ENCODE assay signal across 8 cellular contexts in genomic region chr22:46267431-46268279, GRCh38. TPM values are rescaled to one million over a fixed set of nuclear protein-coding genes. Genes with fewer than 3 reads are reported as not detected.
A peak's percentile ranks its signal among the peaks of the same experiment; 100 is the strongest.
DNase-seq lines count a peak whose midpoint lies in the region; ATAC-seq, FAIRE-seq and TF ChIP-seq lines count a peak whose summit lies in the region.

Gene TTC38 (plus strand): TSS chr22:46268008. CDS start chr22:46268040, 32 bp downstream.

- H2AFZ ChIP-seq in Loucy (ENCODE audit: low read length) (peak within 1 kb of the TSS; percentile 91), K562 (ENCODE audit: low read depth, low read length) (peak within 1 kb of the TSS; percentile 83)

- peak; percentile 94 for DNase-seq in D341Med (ENCODE audit: low spot score)
- peak; percentile 52 for DNase-seq in T-helper 2 cell treated with Interferon-gamma antibody and Interleukin-4, amounts not matched to agents 5 μg/mL and 100 μg/mL, for 36 hours (ENCODE audit: low spot score)
- DNase-seq in K562 (ENCODE audit: extremely low read depth in 1 of 4, low spot score in 3 of 4), result peak; percentile 89 to 93 (median 91)
- DNase-seq in hepatic stellate cell (ENCODE audit: low spot score), result peak; percentile 96
- DNase-seq in psoas muscle, result peak; percentile 97 to 98
- DNase-seq in SIG-M5 (lab: John Stamatoyannopoulos, UW), result no peak

- no peak for TF ChIP-seq EP300 in K562 (IDR thresholded peaks at IDR 0.05; ENCODE audit: low read length)

- H3K4me3 Mint-ChIP-seq in T-helper 2 cell treated with Interferon-gamma antibody and Interleukin-4, amounts not matched to agents 5 μg/mL and 100 μg/mL, for 36 hours, result peak within 1 kb of the TSS; percentile 88

- H3K4me2 ChIP-seq in Loucy (ENCODE audit: low read depth, low read length, poor library complexity, severe bottlenecking) (peak within 1 kb of the TSS; percentile 92), K562 (ENCODE audit: insufficient read depth, low read length) (peak within 1 kb of the TSS; percentile 84)

- H3K27ac Mint-ChIP-seq in T-helper 2 cell treated with Interferon-gamma antibody and Interleukin-4, amounts not matched to agents 5 μg/mL and 100 μg/mL, for 36 hours, result peak within 1 kb of the TSS; percentile 49

- peak; percentile 75 for TF ChIP-seq POLR2A in K562 (conservative IDR thresholded peaks at IDR 0.05)

- H3K79me2 ChIP-seq in Loucy (ENCODE audit: insufficient read depth, low read length), result peaks cover 33% of the 10 kb centered on the region
- peaks cover 17% of the 10 kb centered on the region for H3K79me2 ChIP-seq in K562 (ENCODE audit: control insufficient read depth, insufficient read depth, low read length)

- BruUV-seq in K562 (replicated peaks; lab: Mats Ljungman, UMichigan), result no TSS peak

- no peaks in the 10 kb centered on the region for H3K9me2 ChIP-seq in Loucy (replicated peaks; ENCODE audit: low read depth, low read length)

- peaks cover 19% of the 10 kb centered on the region for H3K4me1 Mint-ChIP-seq in T-helper 2 cell treated with Interferon-gamma antibody and Interleukin-4, amounts not matched to agents 5 μg/mL and 100 μg/mL, for 36 hours (ENCODE audit: low read depth)

- peak within 1 kb of the TSS; percentile 69 for H3K27ac ChIP-seq in K562 (ENCODE audit: extremely low read depth, low read depth, low read length)
- H3K27ac ChIP-seq in psoas muscle, result peak within 1 kb of the TSS; percentile 84

- CTCF ChIA-PET in K562 (lab: Yijun Ruan, JAX; ENCODE audit: low intra/inter-chr PET ratio), result no interaction called here

- H4K20me1 ChIP-seq in Loucy (ENCODE audit: insufficient read depth, low read length, poor library complexity, severe bottlenecking) (no peaks in the 10 kb centered on the region), K562 (replicated peaks; ENCODE audit: control insufficient read depth, insufficient read depth, low read length) (no peaks in the 10 kb centered on the region)

- H3K9me1 ChIP-seq in K562 (ENCODE audit: control insufficient read depth, insufficient read depth, low read length), result peaks cover 2% of the 10 kb centered on the region

- peak within 1 kb of the TSS; percentile 93 for H3K9ac ChIP-seq in Loucy (ENCODE audit: low read depth, low read length, poor library complexity, severe bottlenecking)
- peak within 1 kb of the TSS; percentile 79 to 95 for H3K9ac ChIP-seq in K562 (ENCODE audit: insufficient read depth in 1 of 2, low read depth in 2 of 2, low read length in 2 of 2)

- no peaks in the 10 kb centered on the region for H3F3A ChIP-seq in Loucy (ENCODE audit: low read depth)

- no peaks in the 10 kb centered on the region for H3K27me3 ChIP-seq in Loucy (ENCODE audit: insufficient read depth, low read length, poor library complexity, severe bottlenecking)
- H3K27me3 ChIP-seq in K562 (ENCODE audit: control insufficient read depth in 2 of 2, insufficient read depth in 2 of 2, low read length in 2 of 2), result no peaks in the 10 kb centered on the region
- H3K27me3 ChIP-seq in psoas muscle (ENCODE audit: insufficient read depth in 3 of 3, low read length in 2 of 3), result no peaks in the 10 kb centered on the region

- in situ Hi-C loops in K562 (cut with MboI), result no loop called here

- peaks cover 18% of the 10 kb centered on the region for H3K9me3 Mint-ChIP-seq in T-helper 2 cell treated with Interferon-gamma antibody and Interleukin-4, amounts not matched to agents 5 μg/mL and 100 μg/mL, for 36 hours

- H3K4me1 ChIP-seq in Loucy (ENCODE audit: insufficient read depth, low read length, poor library complexity, severe bottlenecking) (peaks cover 24% of the 10 kb centered on the region), K562 (replicated peaks in 1 of 2; ENCODE audit: control insufficient read depth in 2 of 2, insufficient read depth in 2 of 2, low read length in 2 of 2) (peaks cover 0 to 24% of the 10 kb centered on the region in 2 experiments; a peak in 4 of 5 replicates), psoas muscle (peaks cover 29% of the 10 kb centered on the region)

- peak; percentile 42 for FAIRE-seq in K562 (lab: Jason Lieb, UNC)

- WGBS in K562 (ENCODE audit: insufficient coverage, low coverage, missing lambda C conversion rate), result 3% methylated on average over 37 of the region's 74 CpGs
- WGBS in psoas muscle, 3 donors, result 0 to 2% (median 1%) methylated on average over 49 to 74 of the region's 74 CpGs

- no peaks in the 10 kb centered on the region for H3K36me3 ChIP-seq in Loucy (ENCODE audit: insufficient read depth, low read length)
- H3K36me3 ChIP-seq in K562 (ENCODE audit: control insufficient read depth, insufficient read depth, low read length), result peaks cover 12% of the 10 kb centered on the region; the same call in 2 of the 3 replicates
- H3K36me3 ChIP-seq in psoas muscle (ENCODE audit: insufficient read depth in 1 of 2, low read depth in 1 of 2), result peaks cover 0 to 19% of the 10 kb centered on the region in 2 donors

- TF ChIP-seq CTCF in Loucy (conservative IDR thresholded peaks at IDR 0.05; ENCODE audit: low read length) (no peak), K562 (IDR thresholded peaks at IDR 0.05 in 2 of 3, conservative IDR thresholded peaks at IDR 0.05 in 1 of 3; ENCODE audit: insufficient read depth in 2 of 3, low read depth in 1 of 3, low read length in 3 of 3) (no peak), psoas muscle (IDR thresholded peaks at IDR 0.05) (no peak)

- ATAC-seq in GM21515 (IDR thresholded peaks at IDR 0.05; ENCODE audit: unreplicated experiment) (peak; percentile 83), K562 (peak; percentile 98), psoas muscle (peak; percentile 96 to 98 (median 98))

- POLR2A ChIA-PET in K562 (lab: Yijun Ruan, JAX), result interaction anchor here (0.6 to 3.6 kb wide), 13 partner anchors 11 to 287 kb away, joined by 3 to 28 read pairs (median 3); partner anchors contain the start of gene CDPF1

- peaks cover 9% of the 10 kb centered on the region for H3K36me3 Mint-ChIP-seq in T-helper 2 cell treated with Interferon-gamma antibody and Interleukin-4, amounts not matched to agents 5 μg/mL and 100 μg/mL, for 36 hours (ENCODE audit: low read depth)

- H3K9me3 ChIP-seq in Loucy (ENCODE audit: insufficient read depth, low read depth, low read length), result peaks cover 5% of the 10 kb centered on the region; the same call in 1 of the 2 replicates
- no peaks in the 10 kb centered on the region; the same call in none of the 2 replicates for H3K9me3 ChIP-seq in K562 (replicated peaks; ENCODE audit: control insufficient read depth, insufficient read depth, low read depth, low read length)
- no peaks in the 10 kb centered on the region for H3K9me3 ChIP-seq in psoas muscle

- intact Hi-C loops in K562 (cut with micrococcal nuclease), result no loop called here
- intact Hi-C loops in psoas muscle (cut with DNase I), result no loop called here

- H3K4me3 ChIP-seq in Loucy (ENCODE audit: low read length, poor library complexity, severe bottlenecking) (peak within 1 kb of the TSS; percentile 91), K562 (peak within 1 kb of the TSS; percentile 90), psoas muscle (peak within 1 kb of the TSS; percentile 77)

- peaks cover 40% of the 10 kb centered on the region for H3K27me3 Mint-ChIP-seq in T-helper 2 cell treated with Interferon-gamma antibody and Interleukin-4, amounts not matched to agents 5 μg/mL and 100 μg/mL, for 36 hours (ENCODE audit: low read depth)

- TF ChIP-seq RAD21 in K562 (CRISPR knock-in tag; conservative IDR thresholded peaks at IDR 0.05 in 1 of 2, IDR thresholded peaks at IDR 0.05 in 1 of 2), result no peak

TF ChIP-seq in K562, 482 proteins besides CTCF, POLR2A, EP300 and RAD21 (continues in another document):
- TF ChIP-seq RBBP5 (IDR thresholded peaks at IDR 0.05; ENCODE audit: borderline replicate concordance, insufficient read depth, low read length, poor library complexity, severe bottlenecking) (peak; percentile 41), RB1 (IDR thresholded peaks at IDR 0.05; ENCODE audit: low read depth) (peak; percentile 52; the same call in 1 of the 2 replicates), L3MBTL2 (IDR thresholded peaks at IDR 0.05) (peak; percentile 19; the same call in 1 of the 2 replicates), ZSCAN29 (IDR thresholded peaks at IDR 0.05) (no peak), RBM14 (IDR thresholded peaks at IDR 0.05; ENCODE audit: borderline replicate concordance, insufficient read depth, low read depth, low read length) (no peak), ZNF282 (CRISPR knock-in tag; IDR thresholded peaks at IDR 0.05) (no peak), TEAD1 (CRISPR knock-in tag; IDR thresholded peaks at IDR 0.05) (peak in 1 of 2 experiments; percentile 32; a peak in 1 of 4 replicates), SP1 (CRISPR knock-in tag; IDR thresholded peaks at IDR 0.05) (peak; percentile 33; the same call in 1 of the 2 replicates), ZBTB7A (IDR thresholded peaks at IDR 0.05; ENCODE audit: borderline replicate concordance, control insufficient read depth, low read depth, low read length) (peak; percentile 34; the same call in 1 of the 2 replicates)

RNA-seq across cellular contexts. Expression of gene TTC38, which starts in this region (rescaled TPM):
- 44.5 and 81.7 TPM in 2 replicates for total RNA-seq in K562 (2011; cell fraction: chromatin; rRNA removed; ENCODE audit: low replicate concordance)
- 45.4 and 50.8 TPM in 2 replicates for total RNA-seq in K562 (2011; cell fraction: nucleolus; rRNA removed)
- total RNA-seq in K562 (2011; cell fraction: nucleoplasm; rRNA removed), result 39.4 and 44.0 TPM in 2 replicates
- 18.1 and 27.6 TPM in 2 replicates for total RNA-seq in K562 (2014; rRNA removed)
- total RNA-seq in K562 (2014; rRNA removed; fragmentation: Illumina TruSeq; extraction: Trizol), result 12.5 and 14.4 TPM in 2 replicates
- total RNA-seq in K562 (2015; rRNA removed; fragmentation: Illumina TruSeq; extraction: Trizol), result 18.2 and 22.2 TPM in 2 replicates
- 23.0 and 28.4 TPM in 2 replicates for total RNA-seq in K562 (2021)
- polyA plus RNA-seq in K562 (2011; rRNA removed), result 21.4 and 38.9 TPM in 2 replicates
- polyA plus RNA-seq in K562 (2011; cell fraction: cytosol; rRNA removed), result 32.9 and 33.8 TPM in 2 replicates
- 55.5 and 90.2 TPM in 2 replicates for polyA plus RNA-seq in K562 (2011; cell fraction: nucleus; rRNA removed)
- 13.8 and 18.0 TPM in 2 replicates for polyA plus RNA-seq in K562 (2012)
- polyA plus RNA-seq in K562 (2014; fragmentation: Illumina TruSeq; extraction: Trizol), result 16.9 and 17.9 TPM in 2 replicates
- polyA plus RNA-seq in K562 (2014; fragmentation: Nextera tagmentation; extraction: Ambion mirVana), result 1 to 10 TPM in 1 of 2 experiments, under 1 TPM in 1; 0.84 to 2.5 TPM
- 13.9 and 20.3 TPM in 2 replicates for polyA plus RNA-seq in K562 (2014; rRNA removed)
- polyA minus RNA-seq in K562 (2011; rRNA and poly(A)+ RNA removed), result 22.3 and 22.8 TPM in 2 replicates
- polyA minus RNA-seq in K562 (2011; cell fraction: cytosol; rRNA and poly(A)+ RNA removed), result 16.7 and 34.3 TPM in 2 replicates
- 19.3 and 27.3 TPM in 2 replicates for polyA minus RNA-seq in K562 (2011; cell fraction: nucleus; rRNA and poly(A)+ RNA removed)
- total RNA-seq in psoas muscle, result 10 to 100 TPM; 11.3 to 19.5 (median 14.9) TPM
- 10 to 100 TPM in 2 of 3 donors, 1 to 10 TPM in 1; 9.9 to 15.0 (median 13.4) TPM for polyA plus RNA-seq in psoas muscle
